8 cellular contexts compared by ENCODE assay signal in the genomic region with DNA sequence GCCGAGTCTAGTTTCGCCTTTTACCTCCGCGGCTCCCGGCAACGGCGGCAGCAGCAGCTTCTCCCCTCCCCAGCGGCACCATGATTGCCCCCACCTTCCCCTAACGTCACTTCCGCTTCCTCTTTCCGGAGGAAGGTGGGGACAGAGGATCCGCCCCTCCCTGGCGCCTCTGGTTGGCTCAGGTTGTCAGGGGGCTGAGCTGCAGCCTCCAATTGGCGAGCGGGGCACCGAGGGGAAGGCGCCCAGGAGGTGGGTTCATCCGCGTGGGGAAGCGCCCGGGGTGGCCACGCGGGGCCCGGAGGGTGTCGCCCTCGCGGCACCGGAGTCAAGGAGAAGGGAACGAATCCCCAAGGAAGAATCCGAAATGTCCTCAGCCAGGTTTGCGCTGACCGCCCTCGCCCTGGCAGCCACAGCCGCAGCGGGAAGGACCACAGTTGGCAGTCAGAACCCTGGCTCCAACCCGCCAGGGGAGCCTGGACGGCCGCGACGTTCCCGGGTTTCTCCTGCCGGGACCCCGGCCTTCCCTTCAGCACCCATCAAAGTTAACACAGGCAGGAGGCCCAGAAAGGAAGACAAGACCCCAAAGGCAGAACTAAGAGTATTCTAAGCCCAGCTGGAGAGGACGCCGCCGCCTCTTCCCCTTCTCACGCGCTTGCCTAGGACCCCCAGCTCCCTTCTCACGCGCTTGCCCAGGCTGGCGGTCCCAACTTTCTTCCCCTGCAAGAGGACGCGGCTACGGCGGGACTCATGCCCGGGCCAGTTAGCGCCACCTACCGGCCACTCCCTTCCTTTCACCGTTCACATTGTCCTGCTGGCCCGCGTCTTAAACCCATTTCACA. TPM values are rescaled to one million over a fixed set of nuclear protein-coding genes. Genes with fewer than 3 reads are reported as not detected.
DNase-seq lines count a peak whose midpoint lies in the region; ATAC-seq and TF ChIP-seq lines count a peak whose summit lies in the region.

A gene (minus strand): TSS at position 86 of the 839 bp plus-strand sequence. CDS start 1,934 bp downstream, outside the sequence.

- H3K27me3 Mint-ChIP-seq in T-helper 1 cell treated with Interleukin-12 subunit alpha and Interleukin-12 subunit beta and Interleukin-4 antibody, amounts not matched to agents 30 μg/mL and 1 μg/mL, for 36 hours (ENCODE audit: low read depth): no peaks in the 10 kb centered on the region

- H3K36me3 ChIP-seq in psoas muscle (ENCODE audit: insufficient read depth in 1 of 2, low read depth in 1 of 2): peaks cover 4 to 68% of the 10 kb centered on the region in 2 donors
- no peaks in the 10 kb centered on the region for H3K36me3 ChIP-seq in uterus

- H3K9me3 Mint-ChIP-seq in T-helper 1 cell treated with Interleukin-12 subunit alpha and Interleukin-12 subunit beta and Interleukin-4 antibody, amounts not matched to agents 30 μg/mL and 1 μg/mL, for 36 hours: no peaks in the 10 kb centered on the region

- peak; percentile 93 for TF ChIP-seq CTCF in GM13977 (IDR thresholded peaks at IDR 0.05; ENCODE audit: extremely low read depth, insufficient read depth, missing control alignments)
- peak; percentile 91 for TF ChIP-seq CTCF in psoas muscle (IDR thresholded peaks at IDR 0.05)
- TF ChIP-seq CTCF in uterus (IDR thresholded peaks at IDR 0.05): peak; percentile 80 to 93 (median 84)

- H3K4me3 ChIP-seq in psoas muscle: peak within 1 kb of the TSS; percentile 99
- H3K4me3 ChIP-seq in uterus: peak within 1 kb of the TSS; percentile 86 to 93

- 0 to 1% (median 1%) methylated on average over 46 to 61 of the region's 61 CpGs for WGBS in psoas muscle, 3 donors

- DNase-seq in GM13977 (ENCODE audit: low spot score): peak; percentile 99
- DNase-seq in NCI-H1694 (lab: John Stamatoyannopoulos, UW): peak; percentile 88
- peak; percentile 97 for DNase-seq in amniotic stem cell (lab: John Stamatoyannopoulos, UW)
- peak; percentile 97 for DNase-seq in left ventricle myocardium superior
- peak; percentile 97 to 99 for DNase-seq in psoas muscle
- DNase-seq in uterus: peak; percentile 97

- peak within 1 kb of the TSS; percentile 95 for H3K4me3 Mint-ChIP-seq in T-helper 1 cell treated with Interleukin-12 subunit alpha and Interleukin-12 subunit beta and Interleukin-4 antibody, amounts not matched to agents 30 μg/mL and 1 μg/mL, for 36 hours

- in situ Hi-C loops in GM13977 (cut with MboI; ENCODE audit: low pct_unique_long_range_greater_than_20kb, low sequenced_read_pairs, unreplicated experiment): loop anchor here (25.0 kb wide), 1 partner anchor 297 kb away; a partner anchor contains a TSS

- peak; percentile 88 for ATAC-seq in HG02884 (IDR thresholded peaks at IDR 0.05; ENCODE audit: unreplicated experiment)
- peak; percentile 99 for ATAC-seq in left ventricle myocardium superior
- peak; percentile 98 to 99 (median 98) for ATAC-seq in psoas muscle

- H3K36me3 Mint-ChIP-seq in T-helper 1 cell treated with Interleukin-12 subunit alpha and Interleukin-12 subunit beta and Interleukin-4 antibody, amounts not matched to agents 30 μg/mL and 1 μg/mL, for 36 hours (ENCODE audit: low read depth): peaks cover 23% of the 10 kb centered on the region

- peak within 1 kb of the TSS; percentile 95 for H3K27ac Mint-ChIP-seq in T-helper 1 cell treated with Interleukin-12 subunit alpha and Interleukin-12 subunit beta and Interleukin-4 antibody, amounts not matched to agents 30 μg/mL and 1 μg/mL, for 36 hours

- H3K9me3 ChIP-seq in psoas muscle (no peaks in the 10 kb centered on the region), uterus (no peaks in the 10 kb centered on the region)

- H3K4me1 Mint-ChIP-seq in T-helper 1 cell treated with Interleukin-12 subunit alpha and Interleukin-12 subunit beta and Interleukin-4 antibody, amounts not matched to agents 30 μg/mL and 1 μg/mL, for 36 hours (ENCODE audit: low read depth): peaks cover 22% of the 10 kb centered on the region

- peak; percentile 57 to 84 for TF ChIP-seq POLR2A in uterus (IDR thresholded peaks at IDR 0.05)

- H3K27ac ChIP-seq in psoas muscle (peak within 1 kb of the TSS; percentile 95), uterus (peak within 1 kb of the TSS; percentile 85 to 92)

- intact Hi-C loops in left ventricle myocardium superior (cut with micrococcal nuclease) (no loop called here), psoas muscle (cut with DNase I) (loop anchor here (2.0 to 10.0 kb wide), 2 partner anchors 51 to 165 kb away; a partner anchor contains a TSS), uterus (cut with DNase I; ENCODE audit: low total_unique reads) (no loop called here)

- H3K27me3 ChIP-seq in psoas muscle (ENCODE audit: insufficient read depth in 3 of 3, low read length in 2 of 3): no peaks in the 10 kb centered on the region
- no peaks in the 10 kb centered on the region for H3K27me3 ChIP-seq in uterus

- H3K4me1 ChIP-seq in psoas muscle: peaks cover 33% of the 10 kb centered on the region
- peaks cover 4 to 8% of the 10 kb centered on the region in 2 donors for H3K4me1 ChIP-seq in uterus

RNA-seq across cellular contexts. Expression of the gene that starts here (rescaled TPM):
- total RNA-seq in left ventricle myocardium superior: 12.8 TPM
- 10 to 100 TPM; 13.3 to 18.8 (median 14.0) TPM for total RNA-seq in psoas muscle
- 10 to 100 TPM in 1 of 3 donors, 1 to 10 TPM in 2; 3.1 to 20.2 (median 6.0) TPM for polyA plus RNA-seq in psoas muscle
- total RNA-seq in uterus: 10 to 100 TPM in 1 of 4 donors, 1 to 10 TPM in 3; 1.5 to 20.5 (median 4.8) TPM

Comparison
In these comparisons a context has a peak if more than half of its experiments do, and no peak if none do; other contexts are left out.
1. Peak in every context shown above with its lines: DNase-seq, ATAC-seq, H3K4me3 ChIP-seq and H3K27ac ChIP-seq.
2. intact Hi-C loops: an anchor here in psoas muscle (2.0 to 10.0 kb wide); none called in left ventricle myocardium superior and uterus.